ENCODE assay signal across 12 cellular contexts in the genomic region with DNA sequence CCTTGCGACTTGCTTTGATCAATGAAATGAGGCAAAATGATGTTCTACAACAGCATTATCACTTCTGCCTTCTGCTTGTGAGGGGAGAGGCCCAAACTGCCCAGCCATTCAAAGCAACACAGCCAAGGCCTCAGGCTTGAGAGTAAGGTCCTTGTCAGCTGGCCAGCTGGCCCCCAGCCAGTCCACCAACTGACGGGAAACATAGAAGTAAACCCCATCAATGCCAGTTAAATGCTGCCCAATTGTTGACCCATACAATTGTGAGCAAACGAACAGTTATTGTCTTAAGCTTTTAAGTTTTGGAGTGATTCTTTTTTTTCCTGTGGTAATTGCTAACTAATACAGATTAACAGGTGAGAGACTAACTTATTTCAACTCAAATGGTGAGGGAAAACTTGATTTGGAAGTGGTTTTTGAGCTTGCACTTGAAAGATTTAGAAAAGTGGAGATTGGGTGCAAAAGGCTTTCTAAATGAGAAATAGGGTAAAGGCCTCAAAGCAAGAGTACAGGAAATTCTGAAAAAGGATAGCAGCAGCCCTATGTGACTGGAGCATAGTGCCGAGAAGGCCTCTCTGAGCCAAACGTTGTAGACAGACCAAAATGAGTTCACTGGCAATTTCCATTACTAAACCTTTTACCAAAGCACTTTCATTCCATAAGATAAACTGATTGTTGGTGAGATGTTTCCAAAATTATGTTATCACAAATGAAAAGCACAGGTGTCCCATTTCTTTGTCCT.
DNase-seq lines count a peak whose midpoint lies in the region; ATAC-seq, FAIRE-seq and TF ChIP-seq lines count a peak whose summit lies in the region.
"Had no signal": no experiment of that assay in that cellular context is flagged by ENCODE, and none has a peak within 500 bp of the region (broad histone marks: within the 10 kb centered on the region; RNA-seq: fewer than 3 reads in every experiment).

No MANE protein-coding gene starts in this region.

- no peaks in the 10 kb centered on the region for H3K4me1 Mint-ChIP-seq in activated T-cell treated with anti-CD3 and anti-CD28 coated beads, Interleukin-2, amount 50 U/mL, for 24 hours (ENCODE audit: low read depth)

- no peak overlapping the region for H3K9ac ChIP-seq in endothelial cell of umbilical vein (replicated peaks; ENCODE audit: extremely low read depth, insufficient read depth, low read length)

- H3K79me2 ChIP-seq in endothelial cell of umbilical vein (ENCODE audit: control insufficient read depth, insufficient read depth, low read length): no peaks in the 10 kb centered on the region

- no peaks in the 10 kb centered on the region for H3K9me3 Mint-ChIP-seq in activated T-cell treated with anti-CD3 and anti-CD28 coated beads, Interleukin-2, amount 50 U/mL, for 24 hours

- peak; percentile 39 for DNase-seq in Ammon's horn (ENCODE audit: low spot score)
- DNase-seq in NCI-H69 (lab: John Stamatoyannopoulos, UW): peak; percentile 95
- DNase-seq in endothelial cell of umbilical vein (ENCODE audit: low read depth, low spot score): peak; percentile 70
- DNase-seq in medulla oblongata (ENCODE audit: extremely low spot score): peak; percentile 18
- no peak for DNase-seq in activated T-cell treated with anti-CD3 and anti-CD28 coated beads, Interleukin-2, amount 50 U/mL, for 24 hours
- DNase-seq: activated T-cell treated with anti-CD3 and anti-CD28 coated beads for 4 hours, AML-193, T-helper 1 cell had no signal

- no peaks in the 10 kb centered on the region for H3K36me3 Mint-ChIP-seq in activated T-cell treated with anti-CD3 and anti-CD28 coated beads, Interleukin-2, amount 50 U/mL, for 24 hours (ENCODE audit: low read depth)

- no peaks in the 10 kb centered on the region for H4K20me1 ChIP-seq in endothelial cell of umbilical vein (replicated peaks; ENCODE audit: control insufficient read depth, extremely low read depth, insufficient read depth, low read length)

- H3K27ac ChIP-seq in endothelial cell of umbilical vein (ENCODE audit: insufficient read depth, low read depth, low read length): no peak overlapping the region

- no peaks in the 10 kb centered on the region for H3K27me3 ChIP-seq in endothelial cell of umbilical vein (ENCODE audit: control insufficient read depth in 2 of 2, insufficient read depth in 2 of 2, low read length in 2 of 2)

- no peak overlapping the region for H3K4me2 ChIP-seq in endothelial cell of umbilical vein (ENCODE audit: insufficient read depth, low read length)

- H2AFZ ChIP-seq in endothelial cell of umbilical vein (ENCODE audit: low read depth, low read length): no peak overlapping the region

- ATAC-seq in HG03520 (IDR thresholded peaks at IDR 0.05; ENCODE audit: unreplicated experiment): no peak
- no peak for ATAC-seq in HG03354 (IDR thresholded peaks at IDR 0.05; ENCODE audit: poor library complexity, severe bottlenecking, unreplicated experiment)
- no peak for ATAC-seq in GM19397 (IDR thresholded peaks at IDR 0.05; ENCODE audit: unreplicated experiment)

- BruUV-seq in endothelial cell of umbilical vein (replicated peaks; lab: Mats Ljungman, UMichigan): no TSS peak

- intact Hi-C loops in endothelial cell of umbilical vein (cut with micrococcal nuclease): no loop called here

- TF ChIP-seq POLR2A in endothelial cell of umbilical vein (IDR thresholded peaks at IDR 0.05; ENCODE audit: low read depth, low read length): no peak

- no peaks in the 10 kb centered on the region for H3K4me1 ChIP-seq in endothelial cell of umbilical vein (ENCODE audit: control insufficient read depth, extremely low read depth, insufficient read depth, low read length)

- TF ChIP-seq CTCF in endothelial cell of umbilical vein (IDR thresholded peaks at IDR 0.05; ENCODE audit: extremely low read depth in 1 of 2, insufficient read depth in 1 of 2, low read depth in 1 of 2, low read length in 2 of 2): no peak

- H3K9me1 ChIP-seq in endothelial cell of umbilical vein (replicated peaks; ENCODE audit: control insufficient read depth, extremely low read depth, insufficient read depth, low read length): no peaks in the 10 kb centered on the region

- CTCF ChIA-PET in endothelial cell of umbilical vein (lab: Charles Lee): no interaction called here

- no peak overlapping the region for H3K27ac Mint-ChIP-seq in activated T-cell treated with anti-CD3 and anti-CD28 coated beads, Interleukin-2, amount 50 U/mL, for 24 hours

- peaks cover 4% of the 10 kb centered on the region for H3K27me3 Mint-ChIP-seq in activated T-cell treated with anti-CD3 and anti-CD28 coated beads, Interleukin-2, amount 50 U/mL, for 24 hours

- H3K4me3 Mint-ChIP-seq in activated T-cell treated with anti-CD3 and anti-CD28 coated beads, Interleukin-2, amount 50 U/mL, for 24 hours: no peak overlapping the region

- no peak overlapping the region for H3K4me3 ChIP-seq in endothelial cell of umbilical vein (replicated peaks in 1 of 3; ENCODE audit: insufficient read depth in 1 of 3, low read depth in 1 of 3, low read length in 3 of 3)
- H3K4me3 ChIP-seq: coronary artery had no signal

- H3K36me3 ChIP-seq in endothelial cell of umbilical vein (ENCODE audit: control insufficient read depth in 2 of 2, extremely low read depth in 1 of 2, insufficient read depth in 2 of 2, low read length in 2 of 2): no peaks in the 10 kb centered on the region

- FAIRE-seq in endothelial cell of umbilical vein (lab: Jason Lieb, UNC): no peak

- POLR2A ChIA-PET in endothelial cell of umbilical vein (lab: Charles Lee): no interaction called here

- dilution Hi-C loops in endothelial cell of umbilical vein (cut with MboI; ENCODE audit: extremely low pct_ligation_motif_present, low sequenced_read_pairs): no loop called here

- no peaks in the 10 kb centered on the region for H3K9me3 ChIP-seq in endothelial cell of umbilical vein (replicated peaks; ENCODE audit: control insufficient read depth, insufficient read depth, low read length)

TF ChIP-seq in endothelial cell of umbilical vein, 7 proteins besides CTCF, POLR2A, EP300 and RAD21:
- TF ChIP-seq, protein P1, sequence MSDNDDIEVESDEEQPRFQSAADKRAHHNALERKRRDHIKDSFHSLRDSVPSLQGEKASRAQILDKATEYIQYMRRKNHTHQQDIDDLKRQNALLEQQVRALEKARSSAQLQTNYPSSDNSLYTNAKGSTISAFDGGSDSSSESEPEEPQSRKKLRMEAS (IDR thresholded peaks at IDR 0.05; ENCODE audit: insufficient read depth, insufficient read length): no peak
- TF ChIP-seq EZH2 (IDR thresholded peaks at IDR 0.05; ENCODE audit: borderline replicate concordance, low read depth, low read length, severe bottlenecking) (no peak), JUN (IDR thresholded peaks at IDR 0.05; ENCODE audit: borderline replicate concordance, insufficient read depth, insufficient read length, low read depth) (no peak), POLR2AphosphoS5 (IDR thresholded peaks at IDR 0.05; ENCODE audit: insufficient read depth, low read depth, low read length) (no peak), FOS (IDR thresholded peaks at IDR 0.05; ENCODE audit: borderline replicate concordance, insufficient read depth, low read length) (no peak), MYC (IDR thresholded peaks at IDR 0.05; ENCODE audit: low read depth, low read length) (no peak), GATA2 (IDR thresholded peaks at IDR 0.05; ENCODE audit: insufficient read depth, insufficient read length, low read depth, low read length) (no peak)
